8 cellular contexts compared by ENCODE assay signal in genomic region chr12:112418248-112418595, GRCh38. TPM values are rescaled to one million over a fixed set of nuclear protein-coding genes. Genes with fewer than 3 reads are reported as not detected.
DNase-seq lines count a peak whose midpoint lies in the region; TF ChIP-seq lines count a peak whose summit lies in the region.

No MANE protein-coding gene starts in this region.

- DNase-seq in HAP-1 (ENCODE audit: low spot score in 2 of 2) (peak in 1 of 2 experiments; percentile 16), glomerular visceral epithelial cell (ENCODE audit: extremely low spot score) (peak; percentile 26), cerebellum (ENCODE audit: low spot score) (no peak), HK-2 (ENCODE audit: unreplicated experiment) (no peak), AG20443 (ENCODE audit: low spot score) (no peak)
- peak; percentile 46 for DNase-seq in stimulated activated CD8-positive, alpha-beta memory T cell treated with anti-CD3 and anti-CD28 coated beads, Interleukin-4, amount 100 ng/mL, for 48 hours
- no peak for DNase-seq in activated effector memory CD4-positive, alpha-beta T cell treated with Interleukin-2 at 50 U/mL for 16 hours

- H3K27me3 ChIP-seq in HAP-1 (ENCODE audit: low read depth) = no peaks in the 10 kb centered on the region

- H3K4me3 ChIP-seq in HAP-1 = peak overlapping the region; percentile 78

- no peaks in the 10 kb centered on the region for H3K9me3 ChIP-seq in HAP-1

- in situ Hi-C loops in HAP-1 (cut with MboI; ENCODE audit: low sequenced_read_pairs) = no loop called here

- peaks cover 17% of the 10 kb centered on the region for H3K4me1 ChIP-seq in HAP-1

- TF ChIP-seq CTCF in VCaP (conservative IDR thresholded peaks at IDR 0.05) = no peak

- H3K27ac ChIP-seq in VCaP = peak overlapping the region; percentile 91

- peaks cover 4% of the 10 kb centered on the region for H3K36me3 ChIP-seq in HAP-1 (replicated peaks)

RNA-seq across cellular contexts. Expression of gene PTPN11, which starts 0.5 kb away (rescaled TPM):
- total RNA-seq in cerebellum = 68.1 TPM

RNA-seq across cellular contexts. Expression of gene RPL6, which starts 8.8 kb away (rescaled TPM):
- 582 TPM for total RNA-seq in cerebellum

RNA-seq across cellular contexts. Expression of gene HECTD4, which starts 36.0 kb away (rescaled TPM):
- 140 TPM for total RNA-seq in cerebellum

Comparison
In these comparisons a context has a peak if more than half of its experiments do, and no peak if none do; other contexts are left out.
1. DNase-seq: peak in glomerular visceral epithelial cell (single experiment) and stimulated activated CD8-positive, alpha-beta memory T cell treated with anti-CD3 and anti-CD28 coated beads, Interleukin-4, amount 100 ng/mL, for 48 hours (single experiment); none in cerebellum (single experiment), activated effector memory CD4-positive, alpha-beta T cell treated with Interleukin-2 at 50 U/mL for 16 hours (single experiment), HK-2 (single experiment) and AG20443 (single experiment).